Comparison of ENCODE assay signal across 14 cellular contexts in the genomic region with DNA sequence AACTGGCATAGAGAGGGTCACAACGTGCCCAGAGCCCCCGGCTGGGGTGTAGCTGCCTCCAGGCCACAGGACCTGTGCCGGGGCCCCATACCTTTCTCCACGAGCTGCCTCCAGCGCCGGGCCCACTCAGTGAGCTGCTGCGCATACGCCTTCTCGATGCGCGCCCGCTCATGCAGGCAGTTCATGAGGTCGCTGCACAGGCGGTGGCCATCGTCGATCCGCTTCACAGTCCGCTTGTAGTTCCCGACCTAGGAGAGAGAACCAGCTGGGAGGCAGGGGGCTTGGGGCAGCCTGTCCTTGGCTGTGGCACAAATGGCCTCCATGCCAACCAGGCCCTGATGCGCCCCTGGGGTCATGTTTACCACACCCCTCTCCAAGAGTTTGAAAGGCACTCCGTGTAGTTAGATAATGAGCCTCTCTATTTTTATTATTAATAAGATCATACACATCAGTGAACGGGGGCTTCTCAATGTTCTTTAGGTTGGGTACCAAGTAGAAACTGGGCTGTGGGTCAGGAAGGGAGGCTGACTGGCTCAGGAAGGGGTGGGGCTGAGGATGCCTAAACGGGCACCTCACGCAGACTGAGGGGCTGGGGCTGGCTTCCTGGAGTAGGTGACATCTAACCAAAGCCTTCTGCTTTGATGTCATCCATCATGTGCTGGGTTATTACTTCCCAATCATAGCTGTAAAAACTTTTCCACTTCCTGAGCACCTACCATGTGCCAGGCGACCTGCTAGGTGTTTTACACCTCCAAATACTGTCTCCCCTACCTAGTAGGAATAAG. TPM values are rescaled to one million over a fixed set of nuclear protein-coding genes. Genes with fewer than 3 reads are reported as not detected.
DNase-seq lines count a peak whose midpoint lies in the region; ATAC-seq and TF ChIP-seq lines count a peak whose summit lies in the region.
"Had no signal": no experiment of that assay in that cellular context is flagged by ENCODE, and none has a peak within 500 bp of the region (broad histone marks: within the 10 kb centered on the region; RNA-seq: fewer than 3 reads in every experiment).

No MANE protein-coding gene starts in this region.

- H3K9me3 Mint-ChIP-seq in activated CD4-positive, alpha-beta T cell treated with anti-CD3 and anti-CD28 coated beads, Interleukin-2, amount 10 ng/mL, durations not matched to agents 24 days and 14 days: no peaks in the 10 kb centered on the region
- no peaks in the 10 kb centered on the region for H3K9me3 Mint-ChIP-seq in T-cell
- H3K9me3 Mint-ChIP-seq in effector memory CD8-positive, alpha-beta T cell: no peaks in the 10 kb centered on the region
- H3K9me3 Mint-ChIP-seq: activated T-helper 2 cell treated with anti-CD3 and anti-CD28 coated beads, Interferon-gamma antibody, Interleukin-2, Interleukin-4, amounts not matched to agents 10 μg/mL and 5 μg/mL and 100 μg/mL, durations not matched to agents 14 hours and 24 hours and 36 hours; endodermal cell had no signal

- ATAC-seq in T-cell (replicated peaks in 1 of 4) (peak in 3 of 4 experiments; percentile 36 to 55 (median 49)), HG03097 (IDR thresholded peaks at IDR 0.05; ENCODE audit: low FRiP score, unreplicated experiment) (no peak)
- ATAC-seq in effector memory CD8-positive, alpha-beta T cell (replicated peaks): peak; percentile 46

- CTCF ChIA-PET in T-cell (lab: Charles Lee): interaction anchor here in 1 of 2 donors (2.0 kb wide), 1 partner anchor 26 kb away, joined by 10 read pairs; no protein-coding TSS in a partner anchor

- POLR2A ChIA-PET in T-cell (lab: Charles Lee): no interaction called here

- no peaks in the 10 kb centered on the region for H3K27me3 Mint-ChIP-seq in activated CD4-positive, alpha-beta T cell treated with anti-CD3 and anti-CD28 coated beads, Interleukin-2, amount 10 ng/mL, durations not matched to agents 24 days and 14 days
- H3K27me3 Mint-ChIP-seq in T-cell: no peaks in the 10 kb centered on the region
- no peaks in the 10 kb centered on the region for H3K27me3 Mint-ChIP-seq in effector memory CD8-positive, alpha-beta T cell

- H3K4me1 Mint-ChIP-seq in activated CD4-positive, alpha-beta T cell treated with anti-CD3 and anti-CD28 coated beads, Interleukin-2, amount 10 ng/mL, durations not matched to agents 24 days and 14 days: peaks cover 45% of the 10 kb centered on the region
- H3K4me1 Mint-ChIP-seq in T-cell: peaks cover 37 to 59% (median 41%) of the 10 kb centered on the region in 3 donors
- peaks cover 49 to 50% of the 10 kb centered on the region in 2 donors for H3K4me1 Mint-ChIP-seq in effector memory CD8-positive, alpha-beta T cell (ENCODE audit: low read depth in 2 of 2)

- no peak overlapping the region for H3K27ac ChIP-seq in coronary artery

- peaks cover 8% of the 10 kb centered on the region for H3K36me3 Mint-ChIP-seq in activated CD4-positive, alpha-beta T cell treated with anti-CD3 and anti-CD28 coated beads, Interleukin-2, amount 10 ng/mL, durations not matched to agents 24 days and 14 days (ENCODE audit: low read depth)
- peaks cover 13% of the 10 kb centered on the region for H3K36me3 Mint-ChIP-seq in T-cell
- peaks cover 6% of the 10 kb centered on the region for H3K36me3 Mint-ChIP-seq in effector memory CD8-positive, alpha-beta T cell (ENCODE audit: insufficient read depth)

- DNase-seq in activated CD4-positive, alpha-beta T cell treated with anti-CD3 and anti-CD28 coated beads, Interleukin-2, amount 10 ng/mL, durations not matched to agents 24 days and 14 days: peak; percentile 63
- no peak for DNase-seq in activated CD4-positive, alpha-beta T cell treated with anti-CD3 and anti-CD28 coated beads, Interleukin-2, amount 50 U/mL, for 48 hours
- peak in 8 of 34 experiments; percentile 3 to 27 (median 8) for DNase-seq in T-cell
- peak in 1 of 3 experiments; percentile 9 for DNase-seq in effector memory CD8-positive, alpha-beta T cell
- DNase-seq in retina: peak; percentile 60
- DNase-seq in coronary artery (ENCODE audit: low spot score): no peak
- DNase-seq in NCI-H2081 (lab: John Stamatoyannopoulos, UW): no peak
- DNase-seq: 8988T; activated CD4-positive, alpha-beta T cell treated with anti-CD3 and anti-CD28 coated beads for 4 hours; endodermal cell; NCI-H2107 had no signal

- no peak overlapping the region for H3K4me3 Mint-ChIP-seq in activated CD4-positive, alpha-beta T cell treated with anti-CD3 and anti-CD28 coated beads, Interleukin-2, amount 10 ng/mL, durations not matched to agents 24 days and 14 days
- no peak overlapping the region for H3K4me3 Mint-ChIP-seq in T-cell
- peak overlapping the region in 1 of 2 donors; percentile 25 for H3K4me3 Mint-ChIP-seq in effector memory CD8-positive, alpha-beta T cell
- H3K4me3 Mint-ChIP-seq: endodermal cell had no signal

- peak overlapping the region; percentile 66 for H3K27ac Mint-ChIP-seq in activated CD4-positive, alpha-beta T cell treated with anti-CD3 and anti-CD28 coated beads, Interleukin-2, amount 10 ng/mL, durations not matched to agents 24 days and 14 days
- peak overlapping the region in 1 of 2 donors; percentile 74 for H3K27ac Mint-ChIP-seq in T-cell
- peak overlapping the region; percentile 54 to 92 for H3K27ac Mint-ChIP-seq in effector memory CD8-positive, alpha-beta T cell
- H3K27ac Mint-ChIP-seq: activated T-helper 2 cell treated with anti-CD3 and anti-CD28 coated beads, Interferon-gamma antibody, Interleukin-2, Interleukin-4, amounts not matched to agents 10 μg/mL and 5 μg/mL and 100 μg/mL, durations not matched to agents 14 hours and 24 hours and 36 hours had no signal

- intact Hi-C loops in activated CD4-positive, alpha-beta T cell treated with anti-CD3 and anti-CD28 coated beads, Interleukin-2, amount 10 ng/mL, durations not matched to agents 24 days and 14 days (cut with micrococcal nuclease): loop anchor here (10.0 kb wide), 1 partner anchor 71 kb away; no protein-coding TSS in a partner anchor

- no peak for TF ChIP-seq CTCF in coronary artery (IDR thresholded peaks at IDR 0.05)

- no peak overlapping the region for H3K4me3 ChIP-seq in coronary artery
- H3K4me3 ChIP-seq: HAP-1 had no signal

RNA-seq across cellular contexts. Expression of a gene that starts 36.5 kb away (rescaled TPM):
- total RNA-seq in activated CD4-positive, alpha-beta T cell treated with anti-CD3 and anti-CD28 coated beads, Interleukin-2, amount 10 ng/mL, durations not matched to agents 24 days and 14 days: 33.2 and 34.8 TPM in 2 replicates
- 10 to 100 TPM; 25.7 to 32.5 (median 30.2) TPM for total RNA-seq in T-cell

Comparison
In these comparisons a context has a peak if more than half of its experiments do, and no peak if none do; other contexts are left out.
1. DNase-seq: peak in activated CD4-positive, alpha-beta T cell treated with anti-CD3 and anti-CD28 coated beads, Interleukin-2, amount 10 ng/mL, durations not matched to agents 24 days and 14 days (single experiment) and retina (single experiment); none in activated CD4-positive, alpha-beta T cell treated with anti-CD3 and anti-CD28 coated beads, Interleukin-2, amount 50 U/mL, for 48 hours (0 of 2), coronary artery (single experiment) and NCI-H2081 (0 of 2).